ENCODE assay signal across 31 cellular contexts in genomic region chr3:147507638-147508286, GRCh38.
DNase-seq lines count a peak whose midpoint lies in the region; ATAC-seq and TF ChIP-seq lines count a peak whose summit lies in the region.
"Had no signal": no experiment of that assay in that cellular context is flagged by ENCODE, and none has a peak within 500 bp of the region (broad histone marks: within the 10 kb centered on the region; RNA-seq: fewer than 3 reads in every experiment).

No MANE protein-coding gene starts in this region.

- POLR2A ChIA-PET in activated CD4-positive, alpha-beta memory T cell treated with anti-CD3 and anti-CD28 coated beads for 36 hours (lab: Charles Lee): no interaction called here

- H3K4me3 ChIP-seq in heart left ventricle: no peak overlapping the region
- H3K4me3 ChIP-seq in right atrium auricular region: no peak overlapping the region
- H3K4me3 ChIP-seq in gastroesophageal sphincter: no peak overlapping the region
- H3K4me3 ChIP-seq in aorta (ENCODE audit: low read length in 2 of 2): no peak overlapping the region
- H3K4me3 ChIP-seq: A549, BLaER1, esophagus squamous epithelium, heart right ventricle, pancreas, sigmoid colon, vagina had no signal

- WGBS in heart left ventricle, 4 donors: 81 to 88% (median 85%) methylated on average over 3 of the region's 3 CpGs
- WGBS in gastroesophageal sphincter (ENCODE audit: low coverage in 1 of 2), 2 donors: 52 to 88% methylated on average over 1 to 3 of the region's 3 CpGs
- WGBS in aorta, 2 donors: 73 to 74% methylated on average over 3 of the region's 3 CpGs

- no peak overlapping the region for H3K27ac Mint-ChIP-seq in activated CD4-positive, alpha-beta memory T cell treated with anti-CD3 and anti-CD28 coated beads for 36 hours
- H3K27ac Mint-ChIP-seq: activated CD8-positive, alpha-beta T cell treated with anti-CD3 and anti-CD28 coated beads for 36 hours; activated naive CD8-positive, alpha-beta T cell treated with anti-CD3 and anti-CD28 coated beads, Interleukin-2, amount 50 U/mL, for 24 hours; natural killer cell treated with Interleukin-12 subunit alpha and Interleukin-12 subunit beta and Interleukin-15 and Interleukin-18, amount 100 ng/mL, for 72 hours had no signal

- H3K4me3 Mint-ChIP-seq in activated CD4-positive, alpha-beta memory T cell treated with anti-CD3 and anti-CD28 coated beads for 36 hours: no peak overlapping the region
- H3K4me3 Mint-ChIP-seq: activated CD8-positive, alpha-beta T cell treated with anti-CD3 and anti-CD28 coated beads for 36 hours; activated naive CD8-positive, alpha-beta T cell treated with anti-CD3 and anti-CD28 coated beads, Interleukin-2, amount 50 U/mL, for 24 hours; natural killer cell treated with Interleukin-12 subunit alpha and Interleukin-12 subunit beta and Interleukin-15 and Interleukin-18, amount 100 ng/mL, for 72 hours had no signal

- TF ChIP-seq EP300 in gastroesophageal sphincter (IDR thresholded peaks at IDR 0.05): no peak

- no peak for TF ChIP-seq POLR2A in heart left ventricle (IDR thresholded peaks at IDR 0.05)
- TF ChIP-seq POLR2A in gastroesophageal sphincter (IDR thresholded peaks at IDR 0.05): no peak

- H3K36me3 ChIP-seq in heart left ventricle: no peaks in the 10 kb centered on the region
- H3K36me3 ChIP-seq in right atrium auricular region: no peaks in the 10 kb centered on the region
- no peaks in the 10 kb centered on the region for H3K36me3 ChIP-seq in gastroesophageal sphincter
- H3K36me3 ChIP-seq in aorta (ENCODE audit: control insufficient read depth in 1 of 2, insufficient read depth in 2 of 2, low read length in 1 of 2): no peaks in the 10 kb centered on the region
- H3K36me3 ChIP-seq: BLaER1, esophagus squamous epithelium, heart right ventricle, pancreas, sigmoid colon, vagina had no signal

- no peaks in the 10 kb centered on the region for H3K4me1 Mint-ChIP-seq in activated CD4-positive, alpha-beta memory T cell treated with anti-CD3 and anti-CD28 coated beads for 36 hours (ENCODE audit: low read depth)
- H3K4me1 Mint-ChIP-seq: activated naive CD8-positive, alpha-beta T cell treated with anti-CD3 and anti-CD28 coated beads, Interleukin-2, amount 50 U/mL, for 24 hours had no signal

- no peak for DNase-seq in heart left ventricle
- no peak for DNase-seq in right atrium auricular region (ENCODE audit: low spot score)
- peak; percentile 1 for DNase-seq in renal cortical epithelial cell (ENCODE audit: low read depth)
- no peak for DNase-seq in aorta
- DNase-seq in activated CD4-positive, alpha-beta memory T cell treated with anti-CD3 and anti-CD28 coated beads for 36 hours: no peak
- no peak for DNase-seq in stimulated activated naive CD4-positive, alpha-beta T cell (lab: John Stamatoyannopoulos, UW)
- DNase-seq in NCI-H446 treated with DMSO at 0.1 percent for 48 hours (lab: John Stamatoyannopoulos, UW): no peak
- DNase-seq: activated CD4-positive, CD25-positive, alpha-beta regulatory T cell treated with anti-CD3 and anti-CD28 coated beads, Interleukin-2, amount 50 U/mL, for 72 hours; activated CD8-positive, alpha-beta T cell treated with anti-CD3 and anti-CD28 coated beads for 36 hours; activated gamma-delta T cell; activated naive CD8-positive, alpha-beta T cell treated with anti-CD3 and anti-CD28 coated beads, Interleukin-2, amount 50 U/mL, for 24 hours; activated T-cell treated with anti-CD3 and anti-CD28 coated beads for 4 hours; Caco-2; cortex of kidney; DND-41; esophagus squamous epithelium; H7; heart right ventricle; Kasumi-1; left colon; NCI-H1092 treated with DMSO at 0.1 percent for 48 hours; NCI-H1930; NCI-H69; pancreas; sigmoid colon had no signal

- no peaks in the 10 kb centered on the region for H3K4me1 ChIP-seq in heart left ventricle
- H3K4me1 ChIP-seq in right atrium auricular region: no peaks in the 10 kb centered on the region
- no peaks in the 10 kb centered on the region for H3K4me1 ChIP-seq in gastroesophageal sphincter
- no peaks in the 10 kb centered on the region for H3K4me1 ChIP-seq in aorta (ENCODE audit: control insufficient read depth in 1 of 2, insufficient read depth in 2 of 2, low read length in 2 of 2)
- H3K4me1 ChIP-seq: A549, BLaER1, Caco-2, esophagus squamous epithelium, heart right ventricle, pancreas, sigmoid colon, vagina had no signal

- H3K9me3 ChIP-seq in heart left ventricle: no peaks in the 10 kb centered on the region
- H3K9me3 ChIP-seq in right atrium auricular region: no peaks in the 10 kb centered on the region
- no peaks in the 10 kb centered on the region for H3K9me3 ChIP-seq in gastroesophageal sphincter
- no peaks in the 10 kb centered on the region for H3K9me3 ChIP-seq in aorta (ENCODE audit: control insufficient read depth, low read length)
- H3K9me3 ChIP-seq: A549, BLaER1, Caco-2, esophagus squamous epithelium, heart right ventricle, pancreas, sigmoid colon, vagina had no signal

- H3K27ac ChIP-seq in heart left ventricle: no peak overlapping the region
- H3K27ac ChIP-seq in right atrium auricular region: no peak overlapping the region
- no peak overlapping the region for H3K27ac ChIP-seq in gastroesophageal sphincter
- no peak overlapping the region for H3K27ac ChIP-seq in aorta (ENCODE audit: low read depth in 1 of 2, low read length in 2 of 2)
- H3K27ac ChIP-seq: A549, BLaER1, esophagus squamous epithelium, heart right ventricle, HL-60, pancreas, sigmoid colon, vagina had no signal

- CTCF ChIA-PET in activated CD4-positive, alpha-beta memory T cell treated with anti-CD3 and anti-CD28 coated beads for 36 hours (lab: Charles Lee): no interaction called here

- H3K27me3 Mint-ChIP-seq in activated CD4-positive, alpha-beta memory T cell treated with anti-CD3 and anti-CD28 coated beads for 36 hours: no peaks in the 10 kb centered on the region
- H3K27me3 Mint-ChIP-seq: activated CD8-positive, alpha-beta T cell treated with anti-CD3 and anti-CD28 coated beads for 36 hours; activated naive CD8-positive, alpha-beta T cell treated with anti-CD3 and anti-CD28 coated beads, Interleukin-2, amount 50 U/mL, for 24 hours; natural killer cell treated with Interleukin-12 subunit alpha and Interleukin-12 subunit beta and Interleukin-15 and Interleukin-18, amount 100 ng/mL, for 72 hours had no signal

- peak in 3 of 4 donors; percentile 26 to 59 (median 57) for ATAC-seq in heart left ventricle
- peak; percentile 68 for ATAC-seq in gastroesophageal sphincter
- ATAC-seq in aorta (ENCODE audit: low FRiP score): peak; percentile 26
- ATAC-seq: A549; activated CD8-positive, alpha-beta T cell treated with anti-CD3 and anti-CD28 coated beads for 36 hours; activated naive CD8-positive, alpha-beta T cell treated with anti-CD3 and anti-CD28 coated beads, Interleukin-2, amount 50 U/mL, for 24 hours; left colon; natural killer cell treated with Interleukin-12 subunit alpha and Interleukin-12 subunit beta and Interleukin-15 and Interleukin-18, amount 100 ng/mL, for 72 hours; pancreas had no signal

- TF ChIP-seq CTCF in heart left ventricle (IDR thresholded peaks at IDR 0.05): no peak
- no peak for TF ChIP-seq CTCF in right atrium auricular region (IDR thresholded peaks at IDR 0.05)
- no peak for TF ChIP-seq CTCF in gastroesophageal sphincter (IDR thresholded peaks at IDR 0.05)

- H3K27me3 ChIP-seq in heart left ventricle (no peaks in the 10 kb centered on the region), right atrium auricular region (no peaks in the 10 kb centered on the region), gastroesophageal sphincter (no peaks in the 10 kb centered on the region), aorta (ENCODE audit: control insufficient read depth in 1 of 2, insufficient read depth in 2 of 2, low read length in 1 of 2) (no peaks in the 10 kb centered on the region)
- H3K27me3 ChIP-seq: BLaER1, esophagus squamous epithelium, heart right ventricle, pancreas, sigmoid colon, vagina had no signal

- intact Hi-C loops in heart left ventricle (cut with DNase I) (no loop called here), aorta (cut with DNase I) (no loop called here)
- intact Hi-C loops in activated CD4-positive, alpha-beta memory T cell treated with anti-CD3 and anti-CD28 coated beads for 36 hours (cut with micrococcal nuclease): no loop called here

- H3K9me3 Mint-ChIP-seq in activated CD4-positive, alpha-beta memory T cell treated with anti-CD3 and anti-CD28 coated beads for 36 hours: no peaks in the 10 kb centered on the region
- H3K9me3 Mint-ChIP-seq: activated CD8-positive, alpha-beta T cell treated with anti-CD3 and anti-CD28 coated beads for 36 hours; activated naive CD8-positive, alpha-beta T cell treated with anti-CD3 and anti-CD28 coated beads, Interleukin-2, amount 50 U/mL, for 24 hours; natural killer cell treated with Interleukin-12 subunit alpha and Interleukin-12 subunit beta and Interleukin-15 and Interleukin-18, amount 100 ng/mL, for 72 hours had no signal

- no peaks in the 10 kb centered on the region for H3K36me3 Mint-ChIP-seq in activated CD4-positive, alpha-beta memory T cell treated with anti-CD3 and anti-CD28 coated beads for 36 hours
- H3K36me3 Mint-ChIP-seq: natural killer cell treated with Interleukin-12 subunit alpha and Interleukin-12 subunit beta and Interleukin-15 and Interleukin-18, amount 100 ng/mL, for 72 hours had no signal
